Comparison of ENCODE assay signal across 18 cellular contexts in genomic region chr4:174928575-174929253, GRCh38. TPM values are rescaled to one million over a fixed set of nuclear protein-coding genes. Genes with fewer than 3 reads are reported as not detected.
A peak's percentile ranks its signal among the peaks of the same experiment; 100 is the strongest.
DNase-seq lines count a peak whose midpoint lies in the region; ATAC-seq, FAIRE-seq and TF ChIP-seq lines count a peak whose summit lies in the region.
"Had no signal": no experiment of that assay in that cellular context is flagged by ENCODE, and none has a peak within 500 bp of the region (broad histone marks: within the 10 kb centered on the region; RNA-seq: fewer than 3 reads in every experiment).

No MANE protein-coding gene starts in this region.

- H3K14ac ChIP-seq in H1 (ENCODE audit: insufficient read length), result no peak overlapping the region

- no peaks in the 10 kb centered on the region for H3K27me3 Mint-ChIP-seq in endodermal cell (ENCODE audit: insufficient read depth)
- H3K27me3 Mint-ChIP-seq: activated CD4-positive, alpha-beta T cell treated with anti-CD3 and anti-CD28 coated beads, Interleukin-2, amount 10 ng/mL, durations not matched to agents 7 days and 5 days had no signal

- TF ChIP-seq CTCF in H1 (IDR thresholded peaks at IDR 0.05; ENCODE audit: control extremely low read depth in 1 of 3, insufficient read depth in 1 of 3, low read depth in 1 of 3, low read length in 3 of 3) (no peak), endodermal cell (conservative IDR thresholded peaks at IDR 0.05) (no peak)

- no peak overlapping the region for H3K4me2 ChIP-seq in H1 (ENCODE audit: insufficient read depth in 1 of 2, low read depth in 2 of 2, low read length in 2 of 2)

- no peaks in the 10 kb centered on the region for H3K23me2 ChIP-seq in H1 (ENCODE audit: low read depth, low read length)

- H2AK5ac ChIP-seq in H1 (ENCODE audit: low read depth, low read length), result no peak overlapping the region

- no peak overlapping the region for H3K4me3 ChIP-seq in H1 (ENCODE audit: extremely low read depth in 1 of 4, insufficient read depth in 2 of 4, low read depth in 3 of 4, low read length in 4 of 4)
- H3K4me3 ChIP-seq in endodermal cell (ENCODE audit: low read length), result no peak overlapping the region
- H3K4me3 ChIP-seq: transverse colon had no signal

- H3K56ac ChIP-seq in H1 (replicated peaks; ENCODE audit: insufficient read length, low read depth, low read length), result no peak overlapping the region

- H3K9ac ChIP-seq in H1 (replicated peaks in 1 of 4; ENCODE audit: extremely low read depth in 1 of 4, low read depth in 3 of 4, low read length in 3 of 4), result no peak overlapping the region
- no peak overlapping the region for H3K9ac ChIP-seq in endodermal cell (ENCODE audit: extremely low read depth, low read length, poor library complexity, severe bottlenecking)

- H4K8ac ChIP-seq in H1 (ENCODE audit: extremely low read depth, insufficient read depth, low read length), result no peak overlapping the region

- H3K79me1 ChIP-seq in H1 (ENCODE audit: low read depth, low read length), result no peaks in the 10 kb centered on the region

- H3K27ac ChIP-seq in H1 (ENCODE audit: low read depth, low read length) (no peak overlapping the region), endodermal cell (ENCODE audit: low read depth, low read length) (no peak overlapping the region)
- H3K27ac ChIP-seq: transverse colon had no signal

- FAIRE-seq in H1 (lab: Jason Lieb, UNC), result no peak

- no peaks in the 10 kb centered on the region for H4K20me1 ChIP-seq in H1 (replicated peaks in 1 of 2; ENCODE audit: control insufficient read depth in 1 of 2, insufficient read depth in 2 of 2, low read length in 2 of 2)

- no peaks in the 10 kb centered on the region for H3K79me2 ChIP-seq in H1 (ENCODE audit: control insufficient read depth in 1 of 2, insufficient read depth in 2 of 2, low read length in 2 of 2)

- no peak overlapping the region for H2BK5ac ChIP-seq in H1 (ENCODE audit: low read depth, low read length)

- no peak overlapping the region for H2BK20ac ChIP-seq in H1 (ENCODE audit: low read length)

- no peak for TF ChIP-seq RAD21 in H1 (IDR thresholded peaks at IDR 0.05 in 1 of 2, conservative IDR thresholded peaks at IDR 0.05 in 1 of 2; ENCODE audit: low read depth in 2 of 2, low read length in 2 of 2)

- no peaks in the 10 kb centered on the region for H3K9me3 Mint-ChIP-seq in endodermal cell
- H3K9me3 Mint-ChIP-seq: activated CD4-positive, alpha-beta T cell treated with anti-CD3 and anti-CD28 coated beads, Interleukin-2, amount 10 ng/mL, durations not matched to agents 7 days and 5 days had no signal

- H3K27ac Mint-ChIP-seq in endodermal cell, result no peak overlapping the region
- H3K27ac Mint-ChIP-seq: activated CD4-positive, alpha-beta T cell treated with anti-CD3 and anti-CD28 coated beads, Interleukin-2, amount 10 ng/mL, durations not matched to agents 7 days and 5 days; CD14-positive monocyte had no signal

- no peaks in the 10 kb centered on the region for H3K27me3 ChIP-seq in H1 (replicated peaks in 1 of 4; ENCODE audit: control insufficient read depth in 3 of 4, extremely low read depth in 1 of 4, insufficient read depth in 3 of 4, low read length in 3 of 4)
- H3K27me3 ChIP-seq in endodermal cell (ENCODE audit: control insufficient read depth, insufficient read depth, low read length, poor library complexity, severe bottlenecking), result no peaks in the 10 kb centered on the region
- H3K27me3 ChIP-seq: transverse colon had no signal

- no peak overlapping the region for H4K91ac ChIP-seq in H1 (replicated peaks; ENCODE audit: insufficient read length, low read length)

- H2BK12ac ChIP-seq in H1 (ENCODE audit: low read depth, low read length), result no peak overlapping the region

- no peak for TF ChIP-seq POLR2A in H1 (IDR thresholded peaks at IDR 0.05; ENCODE audit: control extremely low read depth in 1 of 2, low read depth in 2 of 2, low read length in 2 of 2)

- no peak overlapping the region for H3K4me3 Mint-ChIP-seq in endodermal cell
- H3K4me3 Mint-ChIP-seq: activated CD4-positive, alpha-beta T cell treated with anti-CD3 and anti-CD28 coated beads, Interleukin-2, amount 10 ng/mL, durations not matched to agents 7 days and 5 days; CD14-positive monocyte had no signal

- POLR2A ChIA-PET in H1 (lab: Charles Lee; ENCODE audit: partially characterized antibody), result no interaction called here

- H3K4me1 Mint-ChIP-seq in endodermal cell, result no peaks in the 10 kb centered on the region
- H3K4me1 Mint-ChIP-seq: activated CD4-positive, alpha-beta T cell treated with anti-CD3 and anti-CD28 coated beads, Interleukin-2, amount 10 ng/mL, durations not matched to agents 7 days and 5 days; CD14-positive monocyte had no signal

- H4K5ac ChIP-seq in H1 (ENCODE audit: insufficient read length, low read depth, low read length), result no peak overlapping the region

- H3K4me1 ChIP-seq in H1 (replicated peaks in 1 of 4; ENCODE audit: control insufficient read depth in 3 of 4, insufficient read depth in 4 of 4, low read length in 3 of 4), result no peaks in the 10 kb centered on the region
- no peaks in the 10 kb centered on the region for H3K4me1 ChIP-seq in endodermal cell (ENCODE audit: control insufficient read depth, insufficient read depth, low read length)
- H3K4me1 ChIP-seq: transverse colon had no signal

- no peaks in the 10 kb centered on the region for H3K9me3 ChIP-seq in H1 (ENCODE audit: insufficient read depth in 2 of 2, low read depth in 1 of 2, low read length in 1 of 2)
- no peaks in the 10 kb centered on the region for H3K9me3 ChIP-seq in endodermal cell (ENCODE audit: control insufficient read depth, low read length)
- H3K9me3 ChIP-seq: transverse colon had no signal

- no peak for TF ChIP-seq EP300 in H1 (IDR thresholded peaks at IDR 0.05; ENCODE audit: borderline replicate concordance in 1 of 2, low read depth in 2 of 2, low read length in 2 of 2)

- peak; percentile 47 for ATAC-seq in GM18907 (IDR thresholded peaks at IDR 0.05; ENCODE audit: unreplicated experiment)
- ATAC-seq in GM21786 (IDR thresholded peaks at IDR 0.05; ENCODE audit: unreplicated experiment), result peak; percentile 34
- peak; percentile 41 for ATAC-seq in HG03432 (IDR thresholded peaks at IDR 0.05; ENCODE audit: unreplicated experiment)
- no peak for ATAC-seq in HG02973 (IDR thresholded peaks at IDR 0.05; ENCODE audit: unreplicated experiment)

- H3K36me3 ChIP-seq in H1 (ENCODE audit: control insufficient read depth in 2 of 4, insufficient read depth in 4 of 4, low read length in 3 of 4) (no peaks in the 10 kb centered on the region), endodermal cell (ENCODE audit: control insufficient read depth, insufficient read depth, low read length) (no peaks in the 10 kb centered on the region)
- H3K36me3 ChIP-seq: transverse colon had no signal

- no peak for DNase-seq in H1 (ENCODE audit: low read depth in 1 of 2, low spot score in 2 of 2)
- no peak for DNase-seq in KG1 (lab: John Stamatoyannopoulos, UW)
- DNase-seq in amniotic stem cell (lab: John Stamatoyannopoulos, UW), result no peak
- DNase-seq in endodermal cell, result no peak
- DNase-seq: activated CD4-positive, alpha-beta T cell treated with anti-CD3 and anti-CD28 coated beads, Interleukin-2, amount 10 ng/mL, durations not matched to agents 7 days and 5 days; activated T-cell treated with anti-CD3 and anti-CD28 coated beads, Interleukin-2, amount 50 U/mL, for 1 hour; NCI-H2029; NCI-H524 treated with DMSO at 0.1 percent for 48 hours; stimulated activated CD4-positive, alpha-beta T cell treated with anti-CD3 and anti-CD28 coated beads, Interleukin-2, amount 100 ng/mL, for 24 hours had no signal

- H2AFZ ChIP-seq in H1 (ENCODE audit: low read length), result peak overlapping the region; percentile 58; the same call in 1 of the 2 replicates

- CTCF ChIA-PET in H1 (lab: Charles Lee; ENCODE audit: partially characterized antibody), result interaction anchor here (1.8 kb wide), 1 partner anchor 10 kb away, joined by 3 read pairs; no protein-coding TSS in a partner anchor

- 87% methylated on average over 4 of the region's 4 CpGs; no CpG with 5 or more reads in 1 of the 2 experiments for WGBS in H1 (ENCODE audit: extremely low coverage in 1 of 2, insufficient coverage in 1 of 2, insufficient read length in 1 of 2, insufficient replicate concordance in 2 of 2, low coverage in 1 of 2, low lambda C conversion rate in 2 of 2, missing lambda C conversion rate in 1 of 2), 2 experiments
- 84 to 93% methylated on average over 3 to 4 of the region's 4 CpGs for WGBS in endodermal cell (ENCODE audit: insufficient coverage in 1 of 2, insufficient read length in 1 of 2), 2 experiments

- H3K36me3 Mint-ChIP-seq in endodermal cell (ENCODE audit: low read depth), result no peaks in the 10 kb centered on the region
- H3K36me3 Mint-ChIP-seq: CD14-positive monocyte had no signal

- H3K4ac ChIP-seq in H1 (replicated peaks; ENCODE audit: insufficient read length, low read depth, low read length), result no peak overlapping the region

- no peak overlapping the region for H3K23ac ChIP-seq in H1 (ENCODE audit: insufficient read length)

- no peak overlapping the region for H3K18ac ChIP-seq in H1 (ENCODE audit: extremely low read depth, low read length)

- no peak overlapping the region for H2BK120ac ChIP-seq in H1 (replicated peaks; ENCODE audit: low read depth, low read length)

- H2BK15ac ChIP-seq in H1 (ENCODE audit: low read length), result no peak overlapping the region

TF ChIP-seq in H1, 55 proteins besides CTCF, POLR2A, EP300 and RAD21:
- no peak for TF ChIP-seq MAFK (IDR thresholded peaks at IDR 0.05; ENCODE audit: low read depth, low read length)
TF ChIP-seq in H1: peak in this region for 0.

RNA-seq across cellular contexts. Expression of gene ADAM29, which starts 10.6 kb away (rescaled TPM):
- total RNA-seq in H1 (2021; fragmentation: NEBNext Ultra II Directional; extraction: Animal tissue kit (Norgen Biotek cat#: 25700)), result not detected in 2 replicates
- 0.03 TPM in 1 of 2 replicates, not detected in the other for polyA plus RNA-seq in H1 (2011; rRNA removed)
- 0.04 TPM for polyA plus RNA-seq in H1 (2011; cell fraction: cytosol; rRNA removed)
- polyA plus RNA-seq in H1 (2011; cell fraction: nucleus; rRNA removed), result 0.07 TPM
- 0.10 TPM in 1 of 4 replicates, not detected in the others for polyA plus RNA-seq in H1 (2012, experiment 1 of 2)
- polyA plus RNA-seq in H1 (2012, experiment 2 of 2), result not detected
- polyA plus RNA-seq in H1 (2013, experiment 1 of 2), result 0.04 TPM
- 0.02 TPM for polyA plus RNA-seq in H1 (2013, experiment 2 of 2)
- polyA minus RNA-seq in H1 (2011; rRNA and poly(A)+ RNA removed), result not detected in 2 replicates
- polyA minus RNA-seq in H1 (2011; cell fraction: cytosol; rRNA and poly(A)+ RNA removed), result not detected
- 0.50 TPM for polyA minus RNA-seq in H1 (2011; cell fraction: nucleus; rRNA and poly(A)+ RNA removed)
- not detected for total RNA-seq in endodermal cell
- polyA plus RNA-seq in endodermal cell (2013, experiment 1 of 2), result not detected
- polyA plus RNA-seq in endodermal cell (2013, experiment 2 of 2), result not detected
- total RNA-seq: activated CD4-positive, alpha-beta T cell treated with anti-CD3 and anti-CD28 coated beads, Interleukin-2, amount 10 ng/mL, durations not matched to agents 7 days and 5 days; chondrocyte; Daoy; renal cortical epithelial cell; transverse colon had no signal
- polyA plus RNA-seq: CD14-positive monocyte had no signal
